ENCODE assay signal across 20 cellular contexts in genomic region chr18:21933931-21934765, GRCh38.
"Had no signal": no experiment of that assay in that cellular context is flagged by ENCODE, and none has a peak within 500 bp of the region (broad histone marks: within the 10 kb centered on the region; RNA-seq: fewer than 3 reads in every experiment).

No MANE protein-coding gene starts in this region.

- H3K4me1 Mint-ChIP-seq: memory B cell had no signal

- H3K36me3 ChIP-seq: brain microvascular endothelial cell, esophagus squamous epithelium, left ventricle myocardium inferior, suprapubic skin, upper lobe of right lung had no signal

- DNase-seq: activated CD4-positive, alpha-beta T cell treated with anti-CD3 and anti-CD28 coated beads, Interleukin-2, amount 50 U/mL, for 4 hours; activated effector memory CD4-positive, alpha-beta T cell treated with anti-CD3 and anti-CD28 coated beads, Interleukin-2, amount 50 U/mL, for 16 hours; activated T-cell treated with anti-CD3 and anti-CD28 coated beads, Interleukin-2, amount 50 U/mL, for 4 hours; amygdala; brain microvascular endothelial cell; cerebellar nuclear complex; esophagus squamous epithelium; foreskin fibroblast; kidney; left ventricle myocardium inferior; nephron progenitor cell; stimulated activated CD4-positive, alpha-beta T cell treated with anti-CD3 and anti-CD28 coated beads, Interleukin-2, amount 100 ng/mL, for 48 hours; stimulated activated naive CD8-positive, alpha-beta T cell treated with anti-CD3 and anti-CD28 coated beads, Interleukin-15, Interleukin-2, amounts not matched to agents 100 U/mL and 50 U/mL, for 24 hours; T-helper 2 cell; upper lobe of right lung had no signal

- ATAC-seq: activated CD4-positive, CD25-positive, alpha-beta regulatory T cell treated with anti-CD3 and anti-CD28 coated beads, Interleukin-2, amount 50 U/mL, for 24 hours; activated T-cell treated with anti-CD3 and anti-CD28 coated beads, Interleukin-2, amount 50 U/mL, for 4 hours; stimulated activated naive CD8-positive, alpha-beta T cell treated with anti-CD3 and anti-CD28 coated beads, Interleukin-15, Interleukin-2, amounts not matched to agents 100 U/mL and 50 U/mL, for 24 hours; upper lobe of right lung had no signal

- FAIRE-seq: endometrium, kidney had no signal

- H3K27me3 ChIP-seq: brain microvascular endothelial cell, esophagus squamous epithelium, suprapubic skin, upper lobe of right lung had no signal

- H3K9me3 ChIP-seq: esophagus squamous epithelium, left ventricle myocardium inferior, suprapubic skin, upper lobe of right lung had no signal

- H3K27ac Mint-ChIP-seq: activated naive CD8-positive, alpha-beta T cell; memory B cell had no signal

- H3K27ac ChIP-seq: brain microvascular endothelial cell, esophagus squamous epithelium, left ventricle myocardium inferior, suprapubic skin, upper lobe of right lung had no signal

- H3K4me3 ChIP-seq: esophagus squamous epithelium, left ventricle myocardium inferior, suprapubic skin, upper lobe of right lung had no signal

- H3K36me3 Mint-ChIP-seq: activated naive CD8-positive, alpha-beta T cell; memory B cell had no signal

- H3K9me3 Mint-ChIP-seq: activated T-cell treated with anti-CD3 and anti-CD28 coated beads, Interleukin-2, amount 50 U/mL, for 4 hours; memory B cell; nephron progenitor cell had no signal

- H3K4me3 Mint-ChIP-seq: activated naive CD8-positive, alpha-beta T cell; activated T-cell treated with anti-CD3 and anti-CD28 coated beads, Interleukin-2, amount 50 U/mL, for 4 hours; memory B cell; nephron progenitor cell had no signal

- H3K4me1 ChIP-seq: esophagus squamous epithelium, left ventricle myocardium inferior, suprapubic skin, upper lobe of right lung had no signal
